33 cellular contexts compared by ENCODE assay signal in genomic region chr1:71424536-71424935, GRCh38.
"Had no signal": no experiment of that assay in that cellular context is flagged by ENCODE, and none has a peak within 500 bp of the region (broad histone marks: within the 10 kb centered on the region; RNA-seq: fewer than 3 reads in every experiment).

No MANE protein-coding gene starts in this region.

- ATAC-seq: activated CD8-positive, alpha-beta T cell treated with anti-CD3 and anti-CD28 coated beads for 36 hours; activated naive CD4-positive, alpha-beta T cell treated with anti-CD3 and anti-CD28 coated beads, Interleukin-2, amount 50 U/mL, for 72 hours; activated T-cell treated with anti-CD3 and anti-CD28 coated beads, Interleukin-2, amount 50 U/mL, for 4 hours; activated T-cell treated with anti-CD3 and anti-CD28 coated beads, Interleukin-2, amount 50 U/mL, for 72 hours; activated T-helper 17 cell treated with anti-CD3 and anti-CD28 coated beads, Interleukin-2, amount 50 U/mL, for 72 hours; body of pancreas had no signal

- H3K4me3 ChIP-seq: adrenal gland, body of pancreas, breast epithelium had no signal

- H3K27me3 ChIP-seq: adrenal gland, body of pancreas, brain microvascular endothelial cell, breast epithelium had no signal

- H3K27ac ChIP-seq: adrenal gland, body of pancreas, brain microvascular endothelial cell, breast epithelium, VCaP had no signal

- H3K4me1 ChIP-seq: adrenal gland, body of pancreas, breast epithelium had no signal

- H3K9me3 ChIP-seq: adrenal gland, body of pancreas, breast epithelium had no signal

- FAIRE-seq: astrocyte, TTC549 had no signal

- DNase-seq: activated B cell treated with CpG ODN at 0.5 μM for 24 hours; activated CD4-positive, alpha-beta memory T cell treated with anti-CD3 and anti-CD28 coated beads for 36 hours; activated CD4-positive, alpha-beta T cell treated with anti-CD3 and anti-CD28 coated beads for 4 hours; activated CD4-positive, alpha-beta T cell treated with anti-CD3 and anti-CD28 coated beads, Interleukin-2, amount 10 ng/mL, durations not matched to agents 24 days and 14 days; activated CD4-positive, alpha-beta T cell treated with anti-CD3 and anti-CD28 coated beads, Interleukin-2, amount 50 U/mL, for 1 hour; activated CD4-positive, alpha-beta T cell treated with anti-CD3 and anti-CD28 coated beads, Interleukin-2, amount 50 U/mL, for 4 hours; activated CD4-positive, CD25-positive, alpha-beta regulatory T cell treated with anti-CD3 and anti-CD28 coated beads, Interleukin-2, amount 50 U/mL, for 72 hours; activated CD8-positive, alpha-beta memory T cell treated with anti-CD3 and anti-CD28 coated beads, Interleukin-2, amount 50 U/mL, for 4 hours; activated CD8-positive, alpha-beta T cell treated with anti-CD3 and anti-CD28 coated beads for 36 hours; activated effector memory CD4-positive, alpha-beta T cell treated with anti-CD3 and anti-CD28 coated beads, Interleukin-2, amount 50 U/mL, for 16 hours; activated gamma-delta T cell treated with Interleukin-2 at 50 U/mL for 16 hours; activated naive CD4-positive, alpha-beta T cell; activated naive CD4-positive, alpha-beta T cell treated with anti-CD3 and anti-CD28 coated beads for 36 hours; activated naive CD4-positive, alpha-beta T cell treated with anti-CD3 and anti-CD28 coated beads, Interleukin-2, amount 50 U/mL, for 16 hours; activated naive CD8-positive, alpha-beta T cell treated with anti-CD3 and anti-CD28 coated beads for 36 hours; activated T-cell treated with anti-CD3 and anti-CD28 coated beads for 4 hours; activated T-cell treated with anti-CD3 and anti-CD28 coated beads, Interleukin-2, amount 50 U/mL, for 1 hour; activated T-cell treated with anti-CD3 and anti-CD28 coated beads, Interleukin-2, amount 50 U/mL, for 4 hours; activated T-cell treated with anti-CD3 and anti-CD28 coated beads, Interleukin-2, amount 50 U/mL, for 72 hours; adrenal gland; amniotic stem cell; aorta; body of pancreas; brain microvascular endothelial cell; central memory CD4-positive, alpha-beta T cell; T-helper 2 cell; T-helper 9 cell had no signal

- H3K36me3 ChIP-seq: adrenal gland, brain microvascular endothelial cell had no signal
